8 cellular contexts compared by ENCODE assay signal in genomic region chr1:23791434-23792047, GRCh38. TPM values are rescaled to one million over a fixed set of nuclear protein-coding genes. Genes with fewer than 3 reads are reported as not detected.
DNase-seq lines count a peak whose midpoint lies in the region; ATAC-seq and TF ChIP-seq lines count a peak whose summit lies in the region.

No MANE protein-coding gene starts in this region.

- H3K36me3 Mint-ChIP-seq in activated naive CD8-positive, alpha-beta T cell, result peaks cover 3% of the 10 kb centered on the region

- 2% methylated on average over 14 of the region's 17 CpGs for WGBS in hepatocyte (ENCODE audit: low lambda C conversion rate, missing lambda C conversion rate)

- H3K4me3 Mint-ChIP-seq in activated naive CD8-positive, alpha-beta T cell, result peak overlapping the region; percentile 99

- DNase-seq in DMS 273 (lab: John Stamatoyannopoulos, UW; ENCODE audit: unreplicated experiment) (peak; percentile 59), DMS 273 treated with DMSO at 0.1 percent for 48 hours (lab: John Stamatoyannopoulos, UW) (no peak), NB4 (ENCODE audit: low read depth) (peak; percentile 42), hepatocyte (ENCODE audit: low spot score) (peak; percentile 49), gastrocnemius medialis (no peak), NCI-H524 treated with DMSO at 0.1 percent for 48 hours (lab: John Stamatoyannopoulos, UW) (no peak), G401 (ENCODE audit: low spot score) (no peak)

- H3K27me3 Mint-ChIP-seq in activated naive CD8-positive, alpha-beta T cell, result no peaks in the 10 kb centered on the region

- no peaks in the 10 kb centered on the region for H3K9me3 Mint-ChIP-seq in activated naive CD8-positive, alpha-beta T cell (ENCODE audit: low read depth)

- H3K36me3 ChIP-seq in hepatocyte (replicated peaks; ENCODE audit: insufficient read depth, low read depth) (no peaks in the 10 kb centered on the region), gastrocnemius medialis (peaks cover 0 to 44% of the 10 kb centered on the region in 2 donors)

- intact Hi-C loops in gastrocnemius medialis (cut with DNase I; ENCODE audit: low total_unique reads), result loop anchor here (1.0 kb wide), 3 partner anchors 9 to 772 kb away; partner anchors contain the start of genes GALE, KDM1A and PITHD1

- no peak for TF ChIP-seq CTCF in NB4 (IDR thresholded peaks at IDR 0.05; ENCODE audit: low read depth, low read length)
- no peak for TF ChIP-seq CTCF in hepatocyte (IDR thresholded peaks at IDR 0.05; ENCODE audit: poor library complexity)
- no peak for TF ChIP-seq CTCF in gastrocnemius medialis (IDR thresholded peaks at IDR 0.05 in 4 of 5, conservative IDR thresholded peaks at IDR 0.05 in 1 of 5)

- H4K20me1 ChIP-seq in hepatocyte (ENCODE audit: insufficient read depth, poor library complexity, severe bottlenecking), result no peaks in the 10 kb centered on the region

- H3K27me3 ChIP-seq in hepatocyte (no peaks in the 10 kb centered on the region), gastrocnemius medialis (no peaks in the 10 kb centered on the region)

- peak overlapping the region; percentile 93 for H3K27ac Mint-ChIP-seq in activated naive CD8-positive, alpha-beta T cell

- in situ Hi-C loops in gastrocnemius medialis (cut with MboI; ENCODE audit: low sequenced_read_pairs in 4 of 4) (no loop called here), G401 (cut with HindIII; ENCODE audit: low sequenced_read_pairs) (no loop called here)

- no peak for TF ChIP-seq POLR2A in NB4 (IDR thresholded peaks at IDR 0.05; ENCODE audit: extremely low read depth, insufficient read length)
- no peak for TF ChIP-seq POLR2A in gastrocnemius medialis (IDR thresholded peaks at IDR 0.05)

- H3K9me3 ChIP-seq in hepatocyte (ENCODE audit: low read depth), result no peaks in the 10 kb centered on the region
- no peaks in the 10 kb centered on the region for H3K9me3 ChIP-seq in gastrocnemius medialis

- ATAC-seq in gastrocnemius medialis, result peak; percentile 11 to 12

- H3K27ac ChIP-seq in hepatocyte, result peak overlapping the region; percentile 72
- peak overlapping the region; percentile 86 to 90 (median 87) for H3K27ac ChIP-seq in gastrocnemius medialis

- H3K4me2 ChIP-seq in hepatocyte, result peak overlapping the region; percentile 82

- H3K4me3 ChIP-seq in NB4 (ENCODE audit: low read depth, low read length) (peak overlapping the region; percentile 86), hepatocyte (peak overlapping the region; percentile 61), gastrocnemius medialis (peak overlapping the region; percentile 79 to 97 (median 80))

- peaks cover 19% of the 10 kb centered on the region for H3K4me1 Mint-ChIP-seq in activated naive CD8-positive, alpha-beta T cell (ENCODE audit: low read depth)

- H3K4me1 ChIP-seq in hepatocyte (ENCODE audit: insufficient read depth), result peaks cover 11% of the 10 kb centered on the region
- H3K4me1 ChIP-seq in gastrocnemius medialis, result peaks cover 24 to 26% of the 10 kb centered on the region in 2 donors

- H3K9me2 ChIP-seq in hepatocyte (replicated peaks; ENCODE audit: insufficient read depth), result no peaks in the 10 kb centered on the region

- H2AFZ ChIP-seq in hepatocyte, result peak overlapping the region; percentile 5

- H3K79me2 ChIP-seq in hepatocyte, result peaks cover 27% of the 10 kb centered on the region

RNA-seq across cellular contexts. Expression of gene LYPLA2, which starts 0.6 kb away (rescaled TPM):
- total RNA-seq in hepatocyte, result 73.2 and 108 TPM in 2 replicates
- 162 and 163 TPM in 2 replicates for polyA plus RNA-seq in hepatocyte
- 10 to 100 TPM; 35.3 to 40.9 (median 36.7) TPM for total RNA-seq in gastrocnemius medialis
- 99.8 and 119 TPM in 2 replicates for total RNA-seq in G401 (2014; rRNA removed; shearing (Covaris generic))

RNA-seq across cellular contexts. Expression of gene GALE, which starts 9.0 kb away (rescaled TPM):
- 73.6 and 89.9 TPM in 2 replicates for total RNA-seq in hepatocyte
- polyA plus RNA-seq in hepatocyte, result 114 and 117 TPM in 2 replicates
- total RNA-seq in gastrocnemius medialis, result 1 to 10 TPM; 2.9 to 5.7 (median 4.1) TPM
- total RNA-seq in G401 (2014; rRNA removed; shearing (Covaris generic)), result 44.8 and 52.7 TPM in 2 replicates

RNA-seq across cellular contexts. Expression of gene PITHD1, which starts 13.3 kb away (rescaled TPM):
- 45.1 and 49.4 TPM in 2 replicates for total RNA-seq in hepatocyte
- 28.4 and 29.3 TPM in 2 replicates for polyA plus RNA-seq in hepatocyte
- 100 to 1,000 TPM in 1 of 4 donors, 10 to 100 TPM in 3; 79.9 to 104 (median 90.3) TPM for total RNA-seq in gastrocnemius medialis
- total RNA-seq in G401 (2014; rRNA removed; shearing (Covaris generic)), result 83.1 and 104 TPM in 2 replicates

RNA-seq across cellular contexts. Expression of gene HMGCL, which starts 33.7 kb away (rescaled TPM):
- total RNA-seq in hepatocyte (78.5 and 87.5 TPM in 2 replicates), gastrocnemius medialis (10 to 100 TPM; 19.1 to 30.0 (median 29.5) TPM)
- polyA plus RNA-seq in hepatocyte, result 79.0 and 90.7 TPM in 2 replicates
- 52.9 and 55.8 TPM in 2 replicates for total RNA-seq in G401 (2014; rRNA removed; shearing (Covaris generic))

RNA-seq across cellular contexts. Expression of gene ELOA, which starts 48.3 kb away (rescaled TPM):
- 25.6 and 28.3 TPM in 2 replicates for total RNA-seq in hepatocyte
- polyA plus RNA-seq in hepatocyte, result 26.0 and 27.0 TPM in 2 replicates
- total RNA-seq in gastrocnemius medialis, result 10 to 100 TPM; 44.7 to 73.0 (median 59.0) TPM
- total RNA-seq in G401 (2014; rRNA removed; shearing (Covaris generic)), result 54.7 and 70.7 TPM in 2 replicates

Comparison
In these comparisons a context has a peak if more than half of its experiments do, and no peak if none do; other contexts are left out.
1. DNase-seq: peak in DMS 273 (single experiment), NB4 (single experiment) and hepatocyte (single experiment); none in DMS 273 treated with DMSO at 0.1 percent for 48 hours (single experiment), gastrocnemius medialis (0 of 2), NCI-H524 treated with DMSO at 0.1 percent for 48 hours (single experiment) and G401 (single experiment).
2. Peak in every context shown above with its lines, with median percentiles within 50 percentile points of each other: H3K4me3 ChIP-seq.